11 cellular contexts compared by ENCODE assay signal in genomic region chr21:34884346-34884929, GRCh38.
A peak's percentile ranks its signal among the peaks of the same experiment; 100 is the strongest.
DNase-seq lines count a peak whose midpoint lies in the region; ATAC-seq and TF ChIP-seq lines count a peak whose summit lies in the region.
"Had no signal": no experiment of that assay in that cellular context is flagged by ENCODE, and none has a peak within 500 bp of the region (broad histone marks: within the 10 kb centered on the region; RNA-seq: fewer than 3 reads in every experiment).

No MANE protein-coding gene starts in this region.

- no peaks in the 10 kb centered on the region for H3K9me3 ChIP-seq in right atrium auricular region
- no peaks in the 10 kb centered on the region for H3K9me3 ChIP-seq in upper lobe of right lung

- TF ChIP-seq CTCF in right atrium auricular region (IDR thresholded peaks at IDR 0.05) (no peak), upper lobe of right lung (IDR thresholded peaks at IDR 0.05) (no peak)

- H3K36me3 ChIP-seq in right atrium auricular region (peaks cover 3% of the 10 kb centered on the region), upper lobe of right lung (peaks cover 11% of the 10 kb centered on the region)

- peaks cover 7% of the 10 kb centered on the region for H3K36me3 Mint-ChIP-seq in activated naive CD8-positive, alpha-beta T cell

- H3K4me3 ChIP-seq in right atrium auricular region (peak overlapping the region; percentile 5 to 73), upper lobe of right lung (peak overlapping the region; percentile 77)

- intact Hi-C loops in cardiac septum (cut with DNase I) (loop anchor here (10.0 kb wide), 2 partner anchors 620 to 1050 kb away; no protein-coding TSS in a partner anchor), upper lobe of right lung (cut with DNase I) (no loop called here)

- H3K4me1 Mint-ChIP-seq in activated naive CD8-positive, alpha-beta T cell (ENCODE audit: low read depth), result peaks cover 58% of the 10 kb centered on the region

- H3K27me3 ChIP-seq in right atrium auricular region (peaks cover 0 to 4% of the 10 kb centered on the region in 2 donors), upper lobe of right lung (no peaks in the 10 kb centered on the region)

- peaks cover 0 to 28% of the 10 kb centered on the region in 2 donors for H3K4me1 ChIP-seq in right atrium auricular region
- peaks cover 26% of the 10 kb centered on the region for H3K4me1 ChIP-seq in upper lobe of right lung

- no peaks in the 10 kb centered on the region for H3K27me3 Mint-ChIP-seq in activated naive CD8-positive, alpha-beta T cell
- H3K27me3 Mint-ChIP-seq: central memory CD8-positive, alpha-beta T cell had no signal

- ATAC-seq in upper lobe of right lung, result no peak
- no peak for ATAC-seq in GM18870 (IDR thresholded peaks at IDR 0.05; ENCODE audit: unreplicated experiment)
- ATAC-seq in HG02642 (IDR thresholded peaks at IDR 0.05; ENCODE audit: poor library complexity, unreplicated experiment), result no peak
- ATAC-seq: naive thymus-derived CD4-positive, alpha-beta T cell had no signal

- peak overlapping the region; percentile 87 to 89 for H3K27ac ChIP-seq in right atrium auricular region
- peak overlapping the region; percentile 97 for H3K27ac ChIP-seq in upper lobe of right lung

- H3K4me3 Mint-ChIP-seq in activated naive CD8-positive, alpha-beta T cell, result peak overlapping the region; percentile 56

- no peak for DNase-seq in right atrium auricular region (ENCODE audit: low spot score)
- DNase-seq in cardiac septum (ENCODE audit: low spot score), result no peak
- peak; percentile 5 for DNase-seq in kidney glomerular epithelial cell (lab: John Stamatoyannopoulos, UW)
- DNase-seq in upper lobe of right lung, result no peak
- DNase-seq in T-helper 9 cell, result no peak
- DNase-seq: DMS 273 treated with DMSO at 0.1 percent for 48 hours; naive thymus-derived CD4-positive, alpha-beta T cell had no signal

- no peaks in the 10 kb centered on the region for H3K9me3 Mint-ChIP-seq in activated naive CD8-positive, alpha-beta T cell (ENCODE audit: low read depth)
- H3K9me3 Mint-ChIP-seq: central memory CD8-positive, alpha-beta T cell had no signal

- no peak overlapping the region for H3K27ac Mint-ChIP-seq in activated naive CD8-positive, alpha-beta T cell
